In the genomic region with DNA sequence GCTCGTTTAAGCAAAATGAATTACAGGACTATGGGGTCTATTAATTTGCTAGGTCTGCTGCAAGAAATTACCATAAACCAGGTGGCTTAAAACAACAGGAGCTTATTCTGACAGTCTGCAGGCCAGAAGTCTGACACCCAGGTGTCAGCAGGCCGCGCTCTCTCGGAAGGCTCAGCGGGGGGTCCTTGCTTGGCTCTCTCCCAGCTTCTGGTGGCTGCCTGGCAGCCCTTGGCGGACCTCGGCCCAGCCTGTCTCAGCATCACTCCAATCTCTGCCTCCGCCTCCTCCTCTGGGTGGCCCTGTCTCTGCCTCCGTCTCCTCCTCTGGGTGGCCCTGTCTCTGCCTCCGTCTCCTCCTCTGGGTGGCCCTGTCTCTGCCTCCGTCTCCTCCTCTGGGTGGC, we compare ENCODE assay signal across 21 cellular contexts.
"Had no signal": no experiment of that assay in that cellular context is flagged by ENCODE, and none has a peak within 500 bp of the region (broad histone marks: within the 10 kb centered on the region; RNA-seq: fewer than 3 reads in every experiment).

No MANE protein-coding gene starts in this region.

- DNase-seq: activated CD8-positive, alpha-beta memory T cell treated with anti-CD3 and anti-CD28 coated beads for 24 hours; activated CD8-positive, alpha-beta memory T cell treated with anti-CD3 and anti-CD28 coated beads, Interleukin-2, amount 50 U/mL, for 48 hours; activated effector memory CD4-positive, alpha-beta T cell treated with Interleukin-2 at 50 U/mL for 16 hours; activated naive CD4-positive, alpha-beta T cell treated with anti-CD3 and anti-CD28 coated beads, Interleukin-2, amount 10 ng/mL, durations not matched to agents 7 days and 5 days; activated T-cell treated with anti-CD3 and anti-CD28 coated beads, Interleukin-2, amount 50 U/mL, for 48 hours; aorta; brain microvascular endothelial cell; central memory CD4-positive, alpha-beta T cell; colonic mucosa; erythroblast; foreskin melanocyte; head of caudate nucleus; kidney; left lung; mammary epithelial cell; psoas muscle; right cardiac atrium; stimulated activated CD4-positive, alpha-beta T cell treated with anti-CD3 and anti-CD28 coated beads, Interleukin-2, amount 100 ng/mL, for 48 hours; stimulated activated naive CD8-positive, alpha-beta T cell treated with anti-CD3 and anti-CD28 coated beads, Interleukin-15, amount 100 ng/mL, for 72 hours; trophoblast cell had no signal

- FAIRE-seq: kidney had no signal

- ATAC-seq: activated CD4-positive, CD25-positive, alpha-beta regulatory T cell treated with anti-CD3 and anti-CD28 coated beads, Interleukin-2, amount 50 U/mL, for 24 hours; left lung; psoas muscle; right cardiac atrium; stimulated activated naive CD8-positive, alpha-beta T cell treated with anti-CD3 and anti-CD28 coated beads, Interleukin-15, amount 100 ng/mL, for 72 hours had no signal
